Comparison of ENCODE assay signal across 20 cellular contexts in the genomic region with DNA sequence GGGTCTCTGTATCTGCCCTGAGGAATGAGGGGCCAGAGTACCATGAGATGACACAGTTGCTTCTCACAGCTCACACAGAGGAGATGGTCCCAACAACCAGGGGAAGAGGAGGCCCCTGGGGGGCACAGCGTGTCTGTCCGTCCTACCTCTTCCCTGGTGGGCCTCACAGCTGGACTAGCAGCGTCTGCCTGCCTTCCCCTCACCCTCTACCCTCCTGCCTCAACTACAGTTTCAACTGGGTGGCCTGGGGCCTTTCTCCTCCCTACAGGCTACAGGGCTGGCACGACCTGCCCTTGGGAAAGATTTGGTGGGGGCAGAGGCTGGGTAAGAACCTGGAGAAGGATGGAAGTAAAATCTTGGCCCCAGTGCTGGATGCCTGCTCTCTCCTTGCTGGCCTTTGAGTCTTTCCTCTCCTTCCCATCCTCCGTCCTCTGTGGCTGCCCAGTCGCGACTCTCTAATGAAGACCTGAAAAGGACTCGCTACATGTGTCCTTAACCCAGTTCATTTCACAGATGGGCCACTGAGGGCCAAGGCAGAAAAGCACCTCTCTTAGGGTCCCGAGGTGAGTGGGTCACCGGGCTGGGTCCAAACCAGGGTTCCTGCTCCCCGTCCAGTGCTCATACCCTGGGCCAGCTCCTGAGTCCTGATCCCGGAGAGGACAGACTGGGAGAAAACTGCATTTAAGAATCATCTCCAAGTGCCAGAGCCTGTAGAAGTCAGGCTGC.
DNase-seq lines count a peak whose midpoint lies in the region; ATAC-seq and TF ChIP-seq lines count a peak whose summit lies in the region.
"Had no signal": no experiment of that assay in that cellular context is flagged by ENCODE, and none has a peak within 500 bp of the region (broad histone marks: within the 10 kb centered on the region; RNA-seq: fewer than 3 reads in every experiment).

No MANE protein-coding gene starts in this region.

- H3K9me3 ChIP-seq in BLaER1 treated with 17β-estradiol and CSF1 and Interleukin-3, amounts not matched to agents 10 nM and 100 nM (replicated peaks in 1 of 11): peaks cover 0 to 7% (median 0%) of the 10 kb centered on the region in 11 experiments; a peak in 1 of 22 replicates
- no peaks in the 10 kb centered on the region for H3K9me3 ChIP-seq in endodermal cell (ENCODE audit: control insufficient read depth, low read length)
- no peaks in the 10 kb centered on the region for H3K9me3 ChIP-seq in neutrophil
- H3K9me3 ChIP-seq in aorta (ENCODE audit: control insufficient read depth, low read length): no peaks in the 10 kb centered on the region
- H3K9me3 ChIP-seq: SJSA1 had no signal

- H3K4me1 ChIP-seq in BLaER1 treated with 17β-estradiol and CSF1 and Interleukin-3, amounts not matched to agents 10 nM and 100 nM: peaks cover 66 to 88% (median 75%) of the 10 kb centered on the region in 10 experiments
- H3K4me1 ChIP-seq in endodermal cell (ENCODE audit: control insufficient read depth, insufficient read depth, low read length) (no peaks in the 10 kb centered on the region), neutrophil (ENCODE audit: control insufficient read depth in 1 of 2, insufficient read depth in 1 of 2, low read depth in 1 of 2, low read length in 1 of 2) (peaks cover 22 to 53% of the 10 kb centered on the region in 2 experiments), aorta (ENCODE audit: control insufficient read depth in 1 of 2, insufficient read depth in 2 of 2, low read length in 2 of 2) (peaks cover 0 to 2% of the 10 kb centered on the region in 2 donors)

- CTCF ChIA-PET in RWPE1 (lab: Yijun Ruan, JAX): interaction anchor here (1.2 kb wide), 1 partner anchor 25 kb away, joined by 3 read pairs; no protein-coding TSS in a partner anchor

- no peak overlapping the region for H3K27ac Mint-ChIP-seq in endodermal cell
- H3K27ac Mint-ChIP-seq: CD4-positive, alpha-beta T cell had no signal

- intact Hi-C loops in aorta (cut with DNase I): loop anchor here in 1 of 2 donors (5.0 to 10.0 kb wide), 3 partner anchors 112 to 565 kb away; a partner anchor contains a TSS

- POLR2A ChIA-PET in RWPE1 (lab: Yijun Ruan, JAX; ENCODE audit: low non-redundant PET): no interaction called here

- no peaks in the 10 kb centered on the region for H3K27me3 ChIP-seq in BLaER1 treated with 17β-estradiol and CSF1 and Interleukin-3, amounts not matched to agents 10 nM and 100 nM
- H3K27me3 ChIP-seq in endodermal cell (ENCODE audit: control insufficient read depth, insufficient read depth, low read length, poor library complexity, severe bottlenecking) (no peaks in the 10 kb centered on the region), neutrophil (no peaks in the 10 kb centered on the region), aorta (ENCODE audit: control insufficient read depth in 1 of 2, insufficient read depth in 2 of 2, low read length in 1 of 2) (no peaks in the 10 kb centered on the region)
- H3K27me3 ChIP-seq: SJSA1 had no signal

- no peak for TF ChIP-seq POLR2A in erythroblast (IDR thresholded peaks at IDR 0.05; ENCODE audit: low read length)

- H3K4me2 ChIP-seq in BLaER1 treated with 17β-estradiol and CSF1 and Interleukin-3, amounts not matched to agents 10 nM and 100 nM: peak overlapping the region; percentile 72 to 99 (median 87)

- DNase-seq in RWPE1 (ENCODE audit: low spot score): no peak
- DNase-seq in endodermal cell: peak; percentile 30
- no peak for DNase-seq in aorta
- no peak for DNase-seq in erythroblast (lab: John Stamatoyannopoulos, UW)
- no peak for DNase-seq in globus pallidus (ENCODE audit: low spot score)
- DNase-seq: COR-L47, DMS 273 treated with DMSO at 0.1 percent for 48 hours, DND-41, HFFc6, NCI-H1694 treated with DMSO at 0.1 percent for 48 hours, NCI-H2081 treated with DMSO at 0.1 percent for 48 hours, NCI-H446, NCI-H526, OCI-M1 had no signal

- no peak for ATAC-seq in aorta (ENCODE audit: low FRiP score)
- ATAC-seq: GM12878, Right ventricle myocardium inferior had no signal

- TF ChIP-seq CTCF in RWPE1 (conservative IDR thresholded peaks at IDR 0.05; ENCODE audit: low read depth) (no peak), endodermal cell (conservative IDR thresholded peaks at IDR 0.05) (no peak), neutrophil (IDR thresholded peaks at IDR 0.05) (no peak)

- no peak overlapping the region for H3K9ac ChIP-seq in BLaER1 treated with 17β-estradiol and CSF1 and Interleukin-3, amounts not matched to agents 10 nM and 100 nM
- no peak overlapping the region for H3K9ac ChIP-seq in endodermal cell (ENCODE audit: extremely low read depth, low read length, poor library complexity, severe bottlenecking)

- peaks cover 1% of the 10 kb centered on the region for H3K27me3 Mint-ChIP-seq in endodermal cell (ENCODE audit: insufficient read depth)
- H3K27me3 Mint-ChIP-seq: CD4-positive, alpha-beta T cell had no signal

- H3K36me3 Mint-ChIP-seq in endodermal cell (ENCODE audit: low read depth): no peaks in the 10 kb centered on the region

- WGBS in endodermal cell (ENCODE audit: insufficient coverage in 1 of 2, insufficient read length in 1 of 2), 2 experiments: 87 to 90% methylated on average over 4 to 12 of the region's 12 CpGs
- 88 to 92% methylated on average over 12 of the region's 12 CpGs for WGBS in aorta, 2 donors

- no peaks in the 10 kb centered on the region for H3K9me3 Mint-ChIP-seq in endodermal cell

- no peaks in the 10 kb centered on the region for H4K20me1 ChIP-seq in BLaER1 treated with 17β-estradiol and CSF1 and Interleukin-3, amounts not matched to agents 10 nM and 100 nM

- H3K27ac ChIP-seq in BLaER1 treated with 17β-estradiol and CSF1 and Interleukin-3, amounts not matched to agents 10 nM and 100 nM: peak overlapping the region in 6 of 11 experiments; percentile 1 to 32 (median 26); a peak in 4 of 22 replicates
- peak overlapping the region; percentile 8; the same call in 1 of the 2 replicates for H3K27ac ChIP-seq in RWPE1
- no peak overlapping the region for H3K27ac ChIP-seq in endodermal cell (ENCODE audit: low read depth, low read length)
- H3K27ac ChIP-seq in neutrophil: peak overlapping the region; percentile 91
- no peak overlapping the region for H3K27ac ChIP-seq in aorta (ENCODE audit: low read depth in 1 of 2, low read length in 2 of 2)

- H3K4me3 ChIP-seq in BLaER1 treated with 17β-estradiol and CSF1 and Interleukin-3, amounts not matched to agents 10 nM and 100 nM: no peak overlapping the region
- H3K4me3 ChIP-seq in endodermal cell (ENCODE audit: low read length): no peak overlapping the region
- no peak overlapping the region for H3K4me3 ChIP-seq in neutrophil (ENCODE audit: low read depth in 1 of 2, low read length in 1 of 2)
- no peak overlapping the region for H3K4me3 ChIP-seq in aorta (ENCODE audit: low read length in 2 of 2)
- H3K4me3 ChIP-seq: GM12878, SJSA1 had no signal

- no peak overlapping the region for H3K4me3 Mint-ChIP-seq in endodermal cell
- H3K4me3 Mint-ChIP-seq: CD4-positive, alpha-beta T cell; HFFc6 had no signal

- H3K4me1 Mint-ChIP-seq in endodermal cell: peaks cover 5% of the 10 kb centered on the region

- H3K36me3 ChIP-seq in BLaER1 treated with 17β-estradiol and CSF1 and Interleukin-3, amounts not matched to agents 10 nM and 100 nM: no peaks in the 10 kb centered on the region
- H3K36me3 ChIP-seq in endodermal cell (ENCODE audit: control insufficient read depth, insufficient read depth, low read length) (no peaks in the 10 kb centered on the region), neutrophil (no peaks in the 10 kb centered on the region), aorta (ENCODE audit: control insufficient read depth in 1 of 2, insufficient read depth in 2 of 2, low read length in 1 of 2) (no peaks in the 10 kb centered on the region)
- H3K36me3 ChIP-seq: SJSA1 had no signal

Comparison
In these comparisons a context has a peak if more than half of its experiments do, and no peak if none do; other contexts are left out.
1. H3K27ac ChIP-seq: peak in BLaER1 treated with 17β-estradiol and CSF1 and Interleukin-3, amounts not matched to agents 10 nM and 100 nM (6 of 11), RWPE1 (single experiment) and neutrophil (single experiment); none in endodermal cell (single experiment) and aorta (0 of 2).